ENCODE assay signal across 9 cellular contexts in the genomic region with DNA sequence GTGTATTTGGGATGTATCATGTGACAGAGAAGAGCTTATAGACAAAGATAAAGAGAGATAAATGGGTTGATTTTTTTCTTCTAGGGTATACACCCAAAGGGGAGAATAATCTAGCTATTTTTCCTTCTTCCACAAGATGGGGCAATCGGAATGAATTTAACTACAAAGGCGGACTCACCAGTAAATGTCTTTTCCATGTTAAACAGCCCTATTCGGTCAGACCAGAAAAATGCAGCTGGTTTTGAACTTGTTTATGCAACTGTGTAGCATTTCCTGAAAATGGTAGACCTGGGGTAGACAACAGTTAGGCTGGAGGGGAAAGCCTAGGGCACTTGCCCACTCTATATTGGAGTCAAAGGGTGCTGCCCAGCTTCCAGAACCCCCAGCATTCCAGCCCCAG.
DNase-seq lines count a peak whose midpoint lies in the region; ATAC-seq and TF ChIP-seq lines count a peak whose summit lies in the region.
"Had no signal": no experiment of that assay in that cellular context is flagged by ENCODE, and none has a peak within 500 bp of the region (broad histone marks: within the 10 kb centered on the region; RNA-seq: fewer than 3 reads in every experiment).

No MANE protein-coding gene starts in this region.

- peaks cover 6% of the 10 kb centered on the region for H3K27me3 ChIP-seq in left ventricle myocardium inferior (ENCODE audit: low read depth)
- no peaks in the 10 kb centered on the region for H3K27me3 ChIP-seq in Panc1 (ENCODE audit: control insufficient read depth, insufficient read depth, low read length)
- H3K27me3 ChIP-seq in iPS DF 6.9 (ENCODE audit: control insufficient read depth, insufficient read depth, low read length), result no peaks in the 10 kb centered on the region

- H3K4me3 ChIP-seq in left ventricle myocardium inferior, result no peak overlapping the region
- no peak overlapping the region for H3K4me3 ChIP-seq in Panc1 (ENCODE audit: low read depth in 2 of 2, low read length in 2 of 2)
- H3K4me3 ChIP-seq in iPS DF 6.9 (ENCODE audit: low read length), result no peak overlapping the region
- H3K4me3 ChIP-seq in coronary artery, result no peak overlapping the region

- H3K36me3 ChIP-seq in left ventricle myocardium inferior, result no peaks in the 10 kb centered on the region
- H3K36me3 ChIP-seq in Panc1 (ENCODE audit: control insufficient read depth, insufficient read depth, low read length), result no peaks in the 10 kb centered on the region
- no peaks in the 10 kb centered on the region for H3K36me3 ChIP-seq in iPS DF 6.9 (ENCODE audit: control insufficient read depth, insufficient read depth, low read length)

- H3K9me3 ChIP-seq in left ventricle myocardium inferior (replicated peaks), result peaks cover 11% of the 10 kb centered on the region
- H3K9me3 ChIP-seq in Panc1 (ENCODE audit: control insufficient read depth, insufficient read depth, low read depth, low read length), result no peaks in the 10 kb centered on the region
- H3K9me3 ChIP-seq in iPS DF 6.9 (ENCODE audit: control insufficient read depth, insufficient read depth, low read length), result no peaks in the 10 kb centered on the region

- BruUV-seq in Panc1 (replicated peaks; lab: Mats Ljungman, UMichigan), result no TSS peak

- intact Hi-C loops in left ventricle myocardium inferior (cut with micrococcal nuclease) (no loop called here), left ventricle myocardium superior (cut with micrococcal nuclease) (no loop called here), Panc1 (cut with micrococcal nuclease; ENCODE audit: unreplicated experiment) (loop anchor here (2.0 to 10.0 kb wide), 2 partner anchors 843 to 955 kb away; no protein-coding TSS in a partner anchor), left cardiac atrium (cut with DNase I) (loop anchor here (5.0 to 10.0 kb wide), 2 partner anchors 842 to 845 kb away; no protein-coding TSS in a partner anchor)

- POLR2A ChIA-PET in Panc1 (lab: Charles Lee), result no interaction called here

- in situ Hi-C loops in Panc1 (cut with HindIII; ENCODE audit: low pct_unique_long_range_greater_than_20kb, low sequenced_read_pairs), result no loop called here

- CTCF ChIA-PET in Panc1 (lab: Charles Lee), result no interaction called here

- DNase-seq in left ventricle myocardium inferior (no peak), left ventricle myocardium superior (no peak), Panc1 (ENCODE audit: low read depth, low spot score) (no peak), iPS DF 6.9 (ENCODE audit: low read depth, low spot score) (peak; percentile 22), coronary artery (ENCODE audit: low spot score) (no peak), left cardiac atrium (no peak)
- no peak for DNase-seq in activated naive CD4-positive, alpha-beta T cell treated with anti-CD3 and anti-CD28 coated beads, Interleukin-2, amount 50 U/mL, for 16 hours

- H3K27ac ChIP-seq in left ventricle myocardium inferior (replicated peaks) (no peak overlapping the region), Panc1 (ENCODE audit: low read length) (no peak overlapping the region), iPS DF 6.9 (ENCODE audit: low read length) (no peak overlapping the region), coronary artery (no peak overlapping the region)
- H3K27ac ChIP-seq: parathyroid adenoma had no signal

- H3K4me1 ChIP-seq in left ventricle myocardium inferior, result no peaks in the 10 kb centered on the region
- H3K4me1 ChIP-seq in Panc1 (ENCODE audit: control insufficient read depth, insufficient read depth, low read length), result no peaks in the 10 kb centered on the region
- H3K4me1 ChIP-seq in iPS DF 6.9 (ENCODE audit: control insufficient read depth, insufficient read depth, low read length), result peaks cover 2% of the 10 kb centered on the region; the same call in 1 of the 2 replicates
- H3K4me1 ChIP-seq: parathyroid adenoma had no signal

- no CpG with 5 or more reads among the region's 3 CpGs for WGBS in iPS DF 6.9 (ENCODE audit: insufficient coverage, insufficient read length)

- TF ChIP-seq CTCF in left ventricle myocardium inferior (IDR thresholded peaks at IDR 0.05; ENCODE audit: borderline replicate concordance) (peak; percentile 32), Panc1 (IDR thresholded peaks at IDR 0.05) (peak; percentile 22; the same call in 1 of the 2 replicates), coronary artery (IDR thresholded peaks at IDR 0.05) (no peak)

- ATAC-seq in left ventricle myocardium superior (no peak), Panc1 (no peak), GM19463 (IDR thresholded peaks at IDR 0.05; ENCODE audit: unreplicated experiment) (no peak), left cardiac atrium (no peak)

Comparison
In these comparisons a context has a peak if more than half of its experiments do, and no peak if none do; other contexts are left out.
1. intact Hi-C loops: an anchor here in Panc1 (2.0 to 10.0 kb wide) and left cardiac atrium (5.0 to 10.0 kb wide); none called in left ventricle myocardium inferior and left ventricle myocardium superior.